23 cellular contexts compared by ENCODE assay signal in the genomic region with DNA sequence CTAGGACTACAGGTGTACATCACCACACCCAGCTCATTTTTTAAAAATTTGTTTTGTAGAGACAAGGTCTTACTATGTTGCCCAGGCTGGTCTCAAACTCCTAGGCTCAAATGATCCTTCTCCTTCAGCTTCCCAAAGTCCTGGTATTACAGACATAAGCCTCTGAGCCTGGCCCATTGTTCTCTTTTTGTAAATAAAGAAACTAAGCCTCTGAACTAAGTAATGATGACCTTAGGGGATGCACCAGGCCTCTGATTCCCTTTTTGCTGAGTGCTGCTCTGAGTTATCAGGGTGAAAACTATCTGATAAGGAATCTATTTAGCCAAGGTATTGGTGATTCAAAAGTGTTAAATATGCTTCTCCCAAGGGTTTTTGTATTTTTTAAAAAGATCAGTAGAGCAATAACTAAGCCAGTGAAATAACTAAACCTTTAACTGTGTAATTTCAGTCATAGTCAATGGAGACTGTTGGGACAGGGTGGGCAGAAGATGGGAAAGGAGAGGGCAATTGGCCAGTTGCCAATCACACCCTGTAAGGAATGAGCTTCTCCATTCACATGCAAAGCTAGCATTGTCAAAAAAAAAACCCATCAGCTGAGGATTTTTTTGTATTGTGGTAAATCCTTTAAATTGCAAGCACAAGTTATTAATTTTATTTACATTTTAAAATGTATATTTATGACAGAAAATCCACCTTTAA.
"Had no signal": no experiment of that assay in that cellular context is flagged by ENCODE, and none has a peak within 500 bp of the region (broad histone marks: within the 10 kb centered on the region; RNA-seq: fewer than 3 reads in every experiment).

No MANE protein-coding gene starts in this region.

- H3K4me1 Mint-ChIP-seq: natural killer cell, neural crest cell had no signal

- ATAC-seq: effector memory CD8-positive, alpha-beta T cell; gastroesophageal sphincter; left lobe of liver; mucosa of descending colon; natural killer cell; pancreas; right cardiac atrium had no signal

- H3K9me3 ChIP-seq: esophagus squamous epithelium, gastroesophageal sphincter, mucosa of descending colon, pancreas, stomach, thoracic aorta had no signal

- H3K4me1 ChIP-seq: esophagus squamous epithelium had no signal

- H3K36me3 Mint-ChIP-seq: natural killer cell had no signal

- H3K27me3 Mint-ChIP-seq: dendritic cell treated with granulocyte-macrophage colony-stimulating factor and Interleukin-4, amounts not matched to agents 40 ng/mL and 50 ng/mL, for 4 days; progenitor cell of endocrine pancreas had no signal

- H3K27me3 ChIP-seq: esophagus squamous epithelium, gastroesophageal sphincter, pancreas, stomach had no signal

- H3K9me3 Mint-ChIP-seq: dendritic cell treated with granulocyte-macrophage colony-stimulating factor and Interleukin-4, amounts not matched to agents 40 ng/mL and 50 ng/mL, for 4 days; effector memory CD8-positive, alpha-beta T cell; natural killer cell had no signal

- DNase-seq: effector memory CD8-positive, alpha-beta T cell; esophagus squamous epithelium; foreskin fibroblast; glutamatergic neuron; islet precursor cell; mammary epithelial cell; mucosa of descending colon; natural killer cell; occipital lobe; pancreas; right cardiac atrium; small intestine; stimulated activated CD4-positive, alpha-beta T cell treated with anti-CD3 and anti-CD28 coated beads, Interleukin-12 subunit alpha, Interleukin-12 subunit beta, amount 100 ng/mL, for 4 hours; stimulated activated naive CD4-positive, alpha-beta T cell; stomach; substantia nigra; trophoblast cell had no signal

- H3K36me3 ChIP-seq: esophagus squamous epithelium, gastroesophageal sphincter, pancreas, stomach, thoracic aorta had no signal

- H3K4me3 ChIP-seq: esophagus squamous epithelium, gastroesophageal sphincter, mucosa of descending colon, pancreas, stomach, thoracic aorta had no signal

- H3K27ac ChIP-seq: esophagus squamous epithelium, gastroesophageal sphincter, pancreas, stomach, thoracic aorta had no signal

- H3K4me3 Mint-ChIP-seq: dendritic cell treated with granulocyte-macrophage colony-stimulating factor and Interleukin-4, amounts not matched to agents 40 ng/mL and 50 ng/mL, for 4 days; effector memory CD8-positive, alpha-beta T cell; natural killer cell; neural crest cell had no signal

- H3K27ac Mint-ChIP-seq: dendritic cell treated with granulocyte-macrophage colony-stimulating factor and Interleukin-4, amounts not matched to agents 40 ng/mL and 50 ng/mL, for 4 days; effector memory CD8-positive, alpha-beta T cell; natural killer cell; progenitor cell of endocrine pancreas had no signal
